ENCODE assay signal across 11 cellular contexts in the genomic region with DNA sequence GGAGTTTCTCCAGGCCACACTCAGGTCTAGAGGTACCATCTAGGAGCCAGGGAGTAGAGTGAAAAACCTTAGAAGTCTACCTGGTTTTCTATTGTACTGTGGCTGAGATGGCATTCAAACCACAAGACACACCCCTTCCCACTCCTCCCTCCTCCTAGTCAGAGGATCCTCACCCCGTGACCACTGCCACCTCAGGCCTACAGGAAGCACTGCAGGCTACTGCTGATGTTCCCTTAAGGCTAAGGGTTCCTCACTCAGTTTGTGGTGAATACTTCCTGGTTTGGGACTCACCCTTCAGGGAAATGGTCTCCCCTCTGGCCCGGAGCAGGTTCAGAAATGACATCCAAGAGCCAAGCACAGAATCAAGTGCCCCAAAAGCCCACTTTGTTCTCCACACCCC.
DNase-seq lines count a peak whose midpoint lies in the region; ATAC-seq and TF ChIP-seq lines count a peak whose summit lies in the region.
"Had no signal": no experiment of that assay in that cellular context is flagged by ENCODE, and none has a peak within 500 bp of the region (broad histone marks: within the 10 kb centered on the region; RNA-seq: fewer than 3 reads in every experiment).

No MANE protein-coding gene starts in this region.

- no peak overlapping the region for H3K4me3 ChIP-seq in choroid plexus epithelial cell (ENCODE audit: low read depth, low read length)
- H3K4me3 ChIP-seq: body of pancreas had no signal

- peak; percentile 84 for ATAC-seq in GM21786 (IDR thresholded peaks at IDR 0.05; ENCODE audit: unreplicated experiment)
- no peak for ATAC-seq in HG03439 (IDR thresholded peaks at IDR 0.05; ENCODE audit: unreplicated experiment)
- no peak for ATAC-seq in GM18520 (IDR thresholded peaks at IDR 0.05; ENCODE audit: unreplicated experiment)
- ATAC-seq in HG03135 (IDR thresholded peaks at IDR 0.05; ENCODE audit: unreplicated experiment), result no peak
- ATAC-seq: body of pancreas; natural killer cell treated with Interleukin-12 subunit alpha and Interleukin-12 subunit beta and Interleukin-15 and Interleukin-18, amount 100 ng/mL, for 72 hours; stimulated activated memory B cell treated with anti-CD40 and anti-IgM and Interleukin-4, amounts not matched to agents 10 μg/mL and 1 μg/mL and 100 μg/mL, for 72 hours had no signal

- DNase-seq in NAMALWA (ENCODE audit: low spot score), result peak; percentile 10
- peak; percentile 27 for DNase-seq in choroid plexus epithelial cell (ENCODE audit: low read depth)
- no peak for DNase-seq in GM03348 (ENCODE audit: low spot score)
- DNase-seq: body of pancreas had no signal

- no peak overlapping the region for H3K27ac ChIP-seq in 22Rv1
- H3K27ac ChIP-seq: body of pancreas had no signal

- TF ChIP-seq CTCF in 22Rv1 (IDR thresholded peaks at IDR 0.05) (peak; percentile 12; the same call in 1 of the 2 replicates), choroid plexus epithelial cell (conservative IDR thresholded peaks at IDR 0.05; ENCODE audit: low read depth, low read length) (peak; percentile 8)
